In the genomic region with DNA sequence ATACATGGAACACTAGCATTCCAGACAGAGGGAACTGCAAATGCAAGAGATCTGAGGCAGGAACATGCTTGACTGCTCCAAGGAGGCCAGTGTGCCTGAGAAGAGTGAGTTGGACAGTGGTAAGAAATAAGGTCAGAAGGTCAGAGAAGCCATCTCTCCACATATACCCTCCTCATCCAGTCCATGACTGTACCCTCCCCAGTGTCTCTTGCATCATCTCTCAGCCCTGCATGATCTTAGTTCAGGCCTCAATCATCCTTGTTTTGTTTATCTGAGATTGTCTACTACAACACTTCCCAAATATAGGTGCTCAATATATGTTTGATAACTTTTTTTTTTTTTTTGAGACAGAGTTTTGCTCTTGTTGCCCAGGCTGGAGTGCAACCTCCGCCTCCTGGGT, we compare ENCODE assay signal across 1 cellular context.
A peak's percentile ranks its signal among the peaks of the same experiment; 100 is the strongest.
TF ChIP-seq lines count a peak whose summit lies in the region.

No MANE protein-coding gene starts in this region.

TF ChIP-seq in K562, 482 proteins besides CTCF, POLR2A, EP300 and RAD21:
- TF ChIP-seq CAMTA2 (CRISPR knock-in tag; conservative IDR thresholded peaks at IDR 0.05) (no peak), CEBPG (CRISPR knock-in tag; IDR thresholded peaks at IDR 0.05) (peak; percentile 32; the same call in 1 of the 2 replicates), CEBPG (tag; conservative IDR thresholded peaks at IDR 0.05 in 1 of 2, IDR thresholded peaks at IDR 0.05 in 1 of 2) (peak in 1 of 2 experiments; percentile 57; a peak in 2 of 4 replicates), GTF2E2 (tag; IDR thresholded peaks at IDR 0.05) (no peak), POLR2B (IDR thresholded peaks at IDR 0.05; ENCODE audit: low read depth, partially characterized antibody) (peak; percentile 47), ZFP30 (CRISPR knock-in tag; IDR thresholded peaks at IDR 0.05; ENCODE audit: borderline replicate concordance) (no peak), CHD4 (IDR thresholded peaks at IDR 0.05; ENCODE audit: insufficient read depth, insufficient replicate concordance, low read depth, low read length, poor library complexity, severe bottlenecking) (no peak), ATF3 (IDR thresholded peaks at IDR 0.05) (peak; percentile 71), ATF3 (CRISPR knock-in tag; conservative IDR thresholded peaks at IDR 0.05) (no peak)
